8 cellular contexts compared by ENCODE assay signal in genomic region chr2:28389399-28390240, GRCh38. TPM values are rescaled to one million over a fixed set of nuclear protein-coding genes. Genes with fewer than 3 reads are reported as not detected.
A peak's percentile ranks its signal among the peaks of the same experiment; 100 is the strongest.
DNase-seq lines count a peak whose midpoint lies in the region; ATAC-seq and TF ChIP-seq lines count a peak whose summit lies in the region.

No MANE protein-coding gene starts in this region.

- H3K27ac ChIP-seq in SK-N-SH (ENCODE audit: low read depth in 2 of 2, low read length in 1 of 2), result peak overlapping the region; percentile 92 to 97
- peak overlapping the region; percentile 100 for H3K27ac ChIP-seq in prostate gland

- H3K9ac ChIP-seq in ES-I3 (ENCODE audit: low read depth, low read length) (peak overlapping the region; percentile 52), SK-N-SH (peak overlapping the region; percentile 98)

- no peak for TF ChIP-seq POLR2A in prostate gland (IDR thresholded peaks at IDR 0.05)

- no peaks in the 10 kb centered on the region for H3K27me3 ChIP-seq in SK-N-SH (ENCODE audit: insufficient read depth)
- H3K27me3 ChIP-seq in prostate gland (replicated peaks; ENCODE audit: insufficient read depth), result no peaks in the 10 kb centered on the region

- no peak for ATAC-seq in HG02610 (IDR thresholded peaks at IDR 0.05; ENCODE audit: unreplicated experiment)

- H3K4me3 ChIP-seq in SK-N-SH (ENCODE audit: low read depth in 2 of 2, low read length in 1 of 2), result peak overlapping the region; percentile 83 to 84
- H3K4me3 ChIP-seq in fibroblast of pulmonary artery (replicated peaks; ENCODE audit: low read depth, low read length), result peak overlapping the region; percentile 63
- H3K4me3 ChIP-seq in prostate gland, result peak overlapping the region; percentile 88 to 96

- H2AFZ ChIP-seq in SK-N-SH (ENCODE audit: low read depth), result peak overlapping the region; percentile 86

- TF ChIP-seq EP300 in SK-N-SH (IDR thresholded peaks at IDR 0.05; ENCODE audit: borderline replicate concordance in 1 of 2, low read depth in 1 of 2, low read length in 1 of 2), result 0 out of 4 replicates have a peak, but pooled peaks of 1 of the 2 experiments have one; percentile 1

- H3K9me3 ChIP-seq in ES-I3 (ENCODE audit: control insufficient read depth, insufficient read depth, low read length) (no peaks in the 10 kb centered on the region), SK-N-SH (no peaks in the 10 kb centered on the region), prostate gland (no peaks in the 10 kb centered on the region)

- TF ChIP-seq CTCF in SK-N-SH (IDR thresholded peaks at IDR 0.05), result 0 out of 2 replicates have a peak, but pooled peaks have one; percentile 18
- TF ChIP-seq CTCF in fibroblast of pulmonary artery (IDR thresholded peaks at IDR 0.05; ENCODE audit: low read length, missing control alignments), result no peak
- no peak for TF ChIP-seq CTCF in prostate gland (IDR thresholded peaks at IDR 0.05)

- H3K36me3 ChIP-seq in ES-I3 (ENCODE audit: insufficient read depth, low read length) (no peaks in the 10 kb centered on the region), SK-N-SH (replicated peaks in 1 of 2; ENCODE audit: control insufficient read depth in 1 of 2, insufficient read depth in 2 of 2, low read length in 1 of 2) (no peaks in the 10 kb centered on the region), prostate gland (no peaks in the 10 kb centered on the region)

- intact Hi-C loops in prostate gland (cut with DNase I), result loop anchor here (5.0 to 10.0 kb wide), 7 partner anchors 42 to 565 kb away; no protein-coding TSS in a partner anchor

- peak; percentile 89 for DNase-seq in SK-N-SH
- DNase-seq in fibroblast of pulmonary artery (ENCODE audit: low read depth), result no peak
- DNase-seq in prostate gland (ENCODE audit: low spot score), result no peak
- no peak for DNase-seq in NCI-H2171 treated with DMSO at 0.1 percent for 48 hours (lab: John Stamatoyannopoulos, UW)
- no peak for DNase-seq in KG1 (lab: John Stamatoyannopoulos, UW)
- DNase-seq in SKM-1 treated with dmso at 0.1 percent for 144 hours (lab: John Stamatoyannopoulos, UW; ENCODE audit: unreplicated experiment), result no peak

- H3K4me1 ChIP-seq in ES-I3 (ENCODE audit: insufficient read depth, low read length) (0 out of 2 replicates have a peak, but pooled peaks cover 6% of the 10 kb centered on the region), SK-N-SH (ENCODE audit: control insufficient read depth in 1 of 2, insufficient read depth in 2 of 2, low read depth in 1 of 2, low read length in 1 of 2) (peaks cover 19 to 22% of the 10 kb centered on the region in 2 experiments; a peak in 3 of 4 replicates), prostate gland (replicated peaks) (no peaks in the 10 kb centered on the region)

- no peaks in the 10 kb centered on the region for H4K20me1 ChIP-seq in SK-N-SH (ENCODE audit: insufficient read depth)

- H3K9me2 ChIP-seq in SK-N-SH, result no peaks in the 10 kb centered on the region

- POLR2A ChIA-PET in SK-N-SH (lab: Yijun Ruan, JAX), result interaction anchor here (0.7 to 5.0 kb wide), 14 partner anchors 14 to 686 kb away, joined by 3 to 79 read pairs (median 5); partner anchors contain the start of genes BABAM2, MRPL33 and RBKS

- H3F3A ChIP-seq in SK-N-SH (replicated peaks; ENCODE audit: insufficient read depth), result peaks cover 22% of the 10 kb centered on the region

- H3K4me2 ChIP-seq in SK-N-SH, result peak overlapping the region; percentile 89

- 26% methylated on average over 17 of the region's 17 CpGs for WGBS in SK-N-SH (ENCODE audit: low lambda C conversion rate)
- WGBS in prostate gland, result 21% methylated on average over 17 of the region's 17 CpGs

- H3K79me2 ChIP-seq in SK-N-SH (ENCODE audit: insufficient read depth), result peaks cover 18% of the 10 kb centered on the region

- CTCF ChIA-PET in SK-N-SH (lab: Yijun Ruan, JAX), result interaction anchor here (0.8 to 5.5 kb wide), 9 partner anchors 10 to 685 kb away, joined by 3 to 33 read pairs (median 3); partner anchors contain the start of genes BABAM2 and RBKS

- peak; percentile 41 for TF ChIP-seq RAD21 in SK-N-SH (IDR thresholded peaks at IDR 0.05; ENCODE audit: low read length)

TF ChIP-seq in SK-N-SH, 30 proteins besides CTCF, POLR2A, EP300 and RAD21:
- TF ChIP-seq SMC3 (IDR thresholded peaks at IDR 0.05; ENCODE audit: low read depth, low read length), result peak; percentile 29; the same call in 1 of the 2 replicates
- no peak for TF ChIP-seq CHD2 (IDR thresholded peaks at IDR 0.05; ENCODE audit: low read length, partially characterized antibody)
- TF ChIP-seq POLR2AphosphoS5 (IDR thresholded peaks at IDR 0.05; ENCODE audit: low read depth, low read length), result no peak
- 0 out of 2 replicates have a peak, but pooled peaks have one; percentile 12 for TF ChIP-seq FOXJ3 (CRISPR knock-in tag; IDR thresholded peaks at IDR 0.05)
- TF ChIP-seq USF1 (IDR thresholded peaks at IDR 0.05; ENCODE audit: borderline replicate concordance, low read depth), result no peak
- 0 out of 2 replicates have a peak, but pooled peaks have one; percentile 8 for TF ChIP-seq REST (IDR thresholded peaks at IDR 0.05; ENCODE audit: low read depth, low read length)
- no peak for TF ChIP-seq USF2 (IDR thresholded peaks at IDR 0.05; ENCODE audit: borderline replicate concordance, low read depth, low read length)
- no peak for TF ChIP-seq MEF2A (IDR thresholded peaks at IDR 0.05; ENCODE audit: borderline replicate concordance, low read depth)
- TF ChIP-seq GABPA (IDR thresholded peaks at IDR 0.05; ENCODE audit: low read depth), result no peak
- no peak for TF ChIP-seq NRF1 (IDR thresholded peaks at IDR 0.05; ENCODE audit: low read depth, low read length)
- no peak for TF ChIP-seq MAX (IDR thresholded peaks at IDR 0.05; ENCODE audit: low read depth)
- 0 out of 2 replicates have a peak, but pooled peaks have one; percentile 57 for TF ChIP-seq YY1 (IDR thresholded peaks at IDR 0.05; ENCODE audit: low read depth)
- TF ChIP-seq FOXM1 (IDR thresholded peaks at IDR 0.05; ENCODE audit: low read depth), result no peak
- no peak for TF ChIP-seq RCOR1 (IDR thresholded peaks at IDR 0.05; ENCODE audit: low read length)
TF ChIP-seq in SK-N-SH: peak in this region for 4.

RNA-seq across cellular contexts. Expression of gene FOSL2, which starts 3.0 kb away (rescaled TPM):
- 30.1 and 41.7 TPM in 2 replicates for polyA plus RNA-seq in SK-N-SH (2012; rRNA removed)
- polyA plus RNA-seq in SK-N-SH (2012; cell fraction: cytosol; rRNA removed), result 20.1 and 23.0 TPM in 2 replicates
- 50.5 and 72.9 TPM in 2 replicates for polyA plus RNA-seq in SK-N-SH (2012; cell fraction: nucleus; rRNA removed)
- 10 to 100 TPM; 57.4 to 94.2 TPM for total RNA-seq in prostate gland
